Comparison of ENCODE assay signal across 10 cellular contexts in genomic region chr7:156607332-156608175, GRCh38. TPM values are rescaled to one million over a fixed set of nuclear protein-coding genes. Genes with fewer than 3 reads are reported as not detected.
A peak's percentile ranks its signal among the peaks of the same experiment; 100 is the strongest.
DNase-seq lines count a peak whose midpoint lies in the region; ATAC-seq and TF ChIP-seq lines count a peak whose summit lies in the region.
"Had no signal": no experiment of that assay in that cellular context is flagged by ENCODE, and none has a peak within 500 bp of the region (broad histone marks: within the 10 kb centered on the region; RNA-seq: fewer than 3 reads in every experiment).

No MANE protein-coding gene starts in this region.

- in situ Hi-C loops in GM13976 (cut with MboI; ENCODE audit: low sequenced_read_pairs, unreplicated experiment) = no loop called here

- TF ChIP-seq POLR2A in spleen (IDR thresholded peaks at IDR 0.05) = no peak

- no peaks in the 10 kb centered on the region for H3K36me3 ChIP-seq in spleen

- peaks cover 14% of the 10 kb centered on the region for H3K4me1 Mint-ChIP-seq in activated naive CD8-positive, alpha-beta T cell treated with anti-CD3 and anti-CD28 coated beads for 36 hours

- H3K9me3 ChIP-seq in right cardiac atrium (ENCODE audit: control insufficient read depth, low read length) (no peaks in the 10 kb centered on the region), spleen (no peaks in the 10 kb centered on the region)

- H3K27me3 ChIP-seq in right cardiac atrium (ENCODE audit: control insufficient read depth, insufficient read depth) (no peaks in the 10 kb centered on the region), spleen (replicated peaks in 1 of 7) (peaks cover 0 to 41% (median 10%) of the 10 kb centered on the region in 7 donors)

- peak overlapping the region; percentile 38 for H3K4me3 ChIP-seq in right cardiac atrium (ENCODE audit: low read length)
- H3K4me3 ChIP-seq in spleen = peak overlapping the region; percentile 26 to 64 (median 32)

- H3K27me3 Mint-ChIP-seq in activated naive CD8-positive, alpha-beta T cell treated with anti-CD3 and anti-CD28 coated beads for 36 hours = peaks cover 57% of the 10 kb centered on the region

- ATAC-seq in right cardiac atrium = peak; percentile 32 to 60

- DNase-seq in GM13976 (ENCODE audit: low spot score) (peak; percentile 45), right cardiac atrium (peak in 2 of 3 donors; percentile 19 to 61), spleen (no peak), DMS79 treated with DMSO at 0.1 percent for 48 hours (lab: John Stamatoyannopoulos, UW) (no peak), GOT3 (lab: John Stamatoyannopoulos, UW) (no peak)
- DNase-seq in activated naive CD8-positive, alpha-beta T cell treated with anti-CD3 and anti-CD28 coated beads for 36 hours = no peak
- no peak for DNase-seq in stimulated activated CD4-positive, alpha-beta T cell treated with anti-CD3 and anti-CD28 coated beads, Interleukin-4, amount 100 ng/mL, for 4 hours
- DNase-seq in activated naive CD4-positive, alpha-beta T cell treated with anti-CD3 and anti-CD28 coated beads, Interleukin-2, amount 50 U/mL, for 16 hours = no peak
- DNase-seq: NCI-H524 treated with DMSO at 0.1 percent for 48 hours, T1000 had no signal

- H3K4me3 Mint-ChIP-seq in activated naive CD8-positive, alpha-beta T cell treated with anti-CD3 and anti-CD28 coated beads for 36 hours = peak overlapping the region; percentile 62

- no peaks in the 10 kb centered on the region for H3K36me3 Mint-ChIP-seq in activated naive CD8-positive, alpha-beta T cell treated with anti-CD3 and anti-CD28 coated beads for 36 hours

- TF ChIP-seq CTCF in GM13976 (IDR thresholded peaks at IDR 0.05; ENCODE audit: borderline replicate concordance, control extremely low read depth, extremely low read depth, insufficient read depth, missing control alignments) = no peak
- TF ChIP-seq CTCF in spleen (IDR thresholded peaks at IDR 0.05 in 8 of 11, conservative IDR thresholded peaks at IDR 0.05 in 3 of 11) = no peak

- H3K4me1 ChIP-seq in right cardiac atrium (ENCODE audit: control insufficient read depth, insufficient read depth, low read length) = no peaks in the 10 kb centered on the region
- H3K4me1 ChIP-seq in spleen = peaks cover 0 to 17% (median 10%) of the 10 kb centered on the region in 6 donors

- no peak overlapping the region for H3K27ac Mint-ChIP-seq in activated naive CD8-positive, alpha-beta T cell treated with anti-CD3 and anti-CD28 coated beads for 36 hours

- WGBS in right cardiac atrium = 34% methylated on average over 84 of the region's 84 CpGs
- WGBS in spleen, 5 donors = 17 to 44% (median 39%) methylated on average over 67 to 84 of the region's 84 CpGs

- H3K27ac ChIP-seq in right cardiac atrium (ENCODE audit: low read length) = no peak overlapping the region
- H3K27ac ChIP-seq in spleen = no peak overlapping the region

- H3K9me3 Mint-ChIP-seq in activated naive CD8-positive, alpha-beta T cell treated with anti-CD3 and anti-CD28 coated beads for 36 hours = no peaks in the 10 kb centered on the region

- intact Hi-C loops in right cardiac atrium (cut with DNase I) = no loop called here
- intact Hi-C loops in spleen (cut with DNase I; ENCODE audit: low total_unique reads) = no loop called here

RNA-seq across cellular contexts. Expression of gene RNF32, which starts 33.0 kb away (rescaled TPM):
- total RNA-seq in activated naive CD8-positive, alpha-beta T cell treated with anti-CD3 and anti-CD28 coated beads for 36 hours = under 1 TPM; 0.62 to 0.66 TPM
- total RNA-seq in right cardiac atrium (1 to 10 TPM in 1 of 4 donors, under 1 TPM in 3; 0.47 to 1.3 (median 0.54) TPM), spleen (1 to 10 TPM in 2 of 7 donors, under 1 TPM in 4, not detected in 1; 0.28 to 2.8 (median 0.67) TPM)
- polyA plus RNA-seq in right cardiac atrium (0.48 TPM), spleen (under 1 TPM; 0.61 to 0.96 (median 0.86) TPM)

Comparison
In these comparisons a context has a peak if more than half of its experiments do, and no peak if none do; other contexts are left out.
1. DNase-seq: peak in GM13976 (single experiment) and right cardiac atrium (2 of 3); none in activated naive CD8-positive, alpha-beta T cell treated with anti-CD3 and anti-CD28 coated beads for 36 hours (single experiment), spleen (single experiment), stimulated activated CD4-positive, alpha-beta T cell treated with anti-CD3 and anti-CD28 coated beads, Interleukin-4, amount 100 ng/mL, for 4 hours (0 of 2), DMS79 treated with DMSO at 0.1 percent for 48 hours (single experiment), GOT3 (single experiment) and activated naive CD4-positive, alpha-beta T cell treated with anti-CD3 and anti-CD28 coated beads, Interleukin-2, amount 50 U/mL, for 16 hours (single experiment).